Comparison of ENCODE assay signal across 1 cellular context in genomic region chr6:63571382-63571882, GRCh38.
TF ChIP-seq lines count a peak whose summit lies in the region.

No MANE protein-coding gene starts in this region.

TF ChIP-seq in HepG2, 621 proteins besides CTCF, POLR2A, EP300 and RAD21 (continued from another document and continues in another):
- TF ChIP-seq SSRP1 (CRISPR knock-in tag; IDR thresholded peaks at IDR 0.05) (peak; percentile 15; the same call in 1 of the 2 replicates), ZNF3 (CRISPR knock-in tag; IDR thresholded peaks at IDR 0.05) (0 out of 2 replicates have a peak, but pooled peaks have one; percentile 1), SIN3A (IDR thresholded peaks at IDR 0.05; ENCODE audit: borderline replicate concordance, low read depth, low read length) (no peak), SAFB2 (CRISPR knock-in tag; IDR thresholded peaks at IDR 0.05; ENCODE audit: borderline replicate concordance, low read depth) (no peak), TARDBP (CRISPR knock-in tag; IDR thresholded peaks at IDR 0.05) (no peak), GLI4 (CRISPR knock-in tag; IDR thresholded peaks at IDR 0.05; ENCODE audit: borderline replicate concordance) (no peak; the same call in 1 of the 2 replicates), ZNF235 (CRISPR knock-in tag; IDR thresholded peaks at IDR 0.05; ENCODE audit: borderline replicate concordance) (no peak), MEF2D (CRISPR knock-in tag; IDR thresholded peaks at IDR 0.05) (0 out of 2 replicates have a peak, but pooled peaks have one; percentile 39), POLR2AphosphoS5 (IDR thresholded peaks at IDR 0.05; ENCODE audit: low read depth, low read length) (no peak), ZNF552 (CRISPR knock-in tag; IDR thresholded peaks at IDR 0.05; ENCODE audit: borderline replicate concordance) (no peak), BATF2 (CRISPR knock-in tag; IDR thresholded peaks at IDR 0.05) (no peak), ZNF431 (CRISPR knock-in tag; IDR thresholded peaks at IDR 0.05; ENCODE audit: borderline replicate concordance, low read depth) (no peak), HNRNPL (IDR thresholded peaks at IDR 0.05; ENCODE audit: low read depth, low read length) (no peak), NR2F2 (IDR thresholded peaks at IDR 0.05; ENCODE audit: borderline replicate concordance, low read depth) (peak; percentile 23; the same call in 1 of the 2 replicates), GABPB1 (CRISPR knock-in tag; IDR thresholded peaks at IDR 0.05) (no peak), TSC22D2 (CRISPR knock-in tag; IDR thresholded peaks at IDR 0.05; ENCODE audit: borderline replicate concordance) (no peak), HOXA9 (CRISPR knock-in tag; IDR thresholded peaks at IDR 0.05; ENCODE audit: borderline replicate concordance) (no peak), ZNF567 (CRISPR knock-in tag; IDR thresholded peaks at IDR 0.05; ENCODE audit: borderline replicate concordance) (no peak), ZNF644 (CRISPR knock-in tag; IDR thresholded peaks at IDR 0.05; ENCODE audit: low read depth) (no peak), ZNF382 (CRISPR knock-in tag; IDR thresholded peaks at IDR 0.05; ENCODE audit: borderline replicate concordance) (no peak), ZNF75D (CRISPR knock-in tag; IDR thresholded peaks at IDR 0.05; ENCODE audit: borderline replicate concordance) (no peak), DNMT1 (CRISPR knock-in tag; IDR thresholded peaks at IDR 0.05) (no peak), ZNF597 (CRISPR knock-in tag; IDR thresholded peaks at IDR 0.05) (no peak), DMTF1 (CRISPR knock-in tag; IDR thresholded peaks at IDR 0.05) (no peak), ZNF709 (CRISPR knock-in tag; IDR thresholded peaks at IDR 0.05) (no peak), ZNF224 (CRISPR knock-in tag; IDR thresholded peaks at IDR 0.05) (no peak), FOXJ3 (CRISPR knock-in tag; IDR thresholded peaks at IDR 0.05; ENCODE audit: borderline replicate concordance) (peak; percentile 41; the same call in 1 of the 2 replicates), THAP11 (CRISPR knock-in tag; IDR thresholded peaks at IDR 0.05) (no peak; the same call in 1 of the 2 replicates), HNRNPLL (IDR thresholded peaks at IDR 0.05; ENCODE audit: low read depth, low read length, poor library complexity, severe bottlenecking) (no peak), ADNP (CRISPR knock-in tag; IDR thresholded peaks at IDR 0.05) (no peak), ZSCAN5A (CRISPR knock-in tag; IDR thresholded peaks at IDR 0.05; ENCODE audit: borderline replicate concordance) (no peak), ZNF790 (CRISPR knock-in tag; IDR thresholded peaks at IDR 0.05; ENCODE audit: borderline replicate concordance) (no peak), ZKSCAN5 (CRISPR knock-in tag; IDR thresholded peaks at IDR 0.05) (no peak), RXRB (CRISPR knock-in tag; IDR thresholded peaks at IDR 0.05; ENCODE audit: borderline replicate concordance) (no peak), ZSCAN9 (CRISPR knock-in tag; IDR thresholded peaks at IDR 0.05; ENCODE audit: borderline replicate concordance) (no peak), SALL1 (CRISPR knock-in tag; IDR thresholded peaks at IDR 0.05) (no peak), ZNF878 (CRISPR knock-in tag; IDR thresholded peaks at IDR 0.05) (no peak), KAT7 (CRISPR knock-in tag; IDR thresholded peaks at IDR 0.05; ENCODE audit: borderline replicate concordance) (peak; percentile 71; the same call in 1 of the 2 replicates), ARID2 (CRISPR knock-in tag; IDR thresholded peaks at IDR 0.05; ENCODE audit: borderline replicate concordance) (no peak), ZFAT (CRISPR knock-in tag; conservative IDR thresholded peaks at IDR 0.05) (0 out of 2 replicates have a peak, but pooled peaks have one; percentile 26), SPEN (CRISPR knock-in tag; IDR thresholded peaks at IDR 0.05; ENCODE audit: low read depth) (no peak), ZBTB42 (CRISPR knock-in tag; IDR thresholded peaks at IDR 0.05) (no peak), ZFP41 (CRISPR knock-in tag; IDR thresholded peaks at IDR 0.05; ENCODE audit: borderline replicate concordance) (no peak), ZNF20 (CRISPR knock-in tag; IDR thresholded peaks at IDR 0.05) (no peak), ZMYM2 (CRISPR knock-in tag; IDR thresholded peaks at IDR 0.05) (no peak), ZNF564 (CRISPR knock-in tag; IDR thresholded peaks at IDR 0.05) (no peak), GATAD2A (CRISPR knock-in tag; IDR thresholded peaks at IDR 0.05) (no peak), ZNF629 (CRISPR knock-in tag; conservative IDR thresholded peaks at IDR 0.05) (no peak), ZNF331 (CRISPR knock-in tag; IDR thresholded peaks at IDR 0.05) (no peak), ONECUT2 (CRISPR knock-in tag; IDR thresholded peaks at IDR 0.05) (no peak), JARID2 (CRISPR knock-in tag; IDR thresholded peaks at IDR 0.05; ENCODE audit: insufficient replicate concordance) (no peak)
- TF ChIP-seq, protein P1, sequence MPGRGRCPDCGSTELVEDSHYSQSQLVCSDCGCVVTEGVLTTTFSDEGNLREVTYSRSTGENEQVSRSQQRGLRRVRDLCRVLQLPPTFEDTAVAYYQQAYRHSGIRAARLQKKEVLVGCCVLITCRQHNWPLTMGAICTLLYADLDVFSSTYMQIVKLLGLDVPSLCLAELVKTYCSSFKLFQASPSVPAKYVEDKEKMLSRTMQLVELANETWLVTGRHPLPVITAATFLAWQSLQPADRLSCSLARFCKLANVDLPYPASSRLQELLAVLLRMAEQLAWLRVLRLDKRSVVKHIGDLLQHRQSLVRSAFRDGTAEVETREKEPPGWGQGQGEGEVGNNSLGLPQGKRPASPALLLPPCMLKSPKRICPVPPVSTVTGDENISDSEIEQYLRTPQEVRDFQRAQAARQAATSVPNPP (CRISPR knock-in tag; IDR thresholded peaks at IDR 0.05): no peak
- TF ChIP-seq, protein P2, sequence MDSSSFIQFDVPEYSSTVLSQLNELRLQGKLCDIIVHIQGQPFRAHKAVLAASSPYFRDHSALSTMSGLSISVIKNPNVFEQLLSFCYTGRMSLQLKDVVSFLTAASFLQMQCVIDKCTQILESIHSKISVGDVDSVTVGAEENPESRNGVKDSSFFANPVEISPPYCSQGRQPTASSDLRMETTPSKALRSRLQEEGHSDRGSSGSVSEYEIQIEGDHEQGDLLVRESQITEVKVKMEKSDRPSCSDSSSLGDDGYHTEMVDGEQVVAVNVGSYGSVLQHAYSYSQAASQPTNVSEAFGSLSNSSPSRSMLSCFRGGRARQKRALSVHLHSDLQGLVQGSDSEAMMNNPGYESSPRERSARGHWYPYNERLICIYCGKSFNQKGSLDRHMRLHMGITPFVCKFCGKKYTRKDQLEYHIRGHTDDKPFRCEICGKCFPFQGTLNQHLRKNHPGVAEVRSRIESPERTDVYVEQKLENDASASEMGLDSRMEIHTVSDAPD (CRISPR knock-in tag; IDR thresholded peaks at IDR 0.05): no peak
- TF ChIP-seq, protein P3, sequence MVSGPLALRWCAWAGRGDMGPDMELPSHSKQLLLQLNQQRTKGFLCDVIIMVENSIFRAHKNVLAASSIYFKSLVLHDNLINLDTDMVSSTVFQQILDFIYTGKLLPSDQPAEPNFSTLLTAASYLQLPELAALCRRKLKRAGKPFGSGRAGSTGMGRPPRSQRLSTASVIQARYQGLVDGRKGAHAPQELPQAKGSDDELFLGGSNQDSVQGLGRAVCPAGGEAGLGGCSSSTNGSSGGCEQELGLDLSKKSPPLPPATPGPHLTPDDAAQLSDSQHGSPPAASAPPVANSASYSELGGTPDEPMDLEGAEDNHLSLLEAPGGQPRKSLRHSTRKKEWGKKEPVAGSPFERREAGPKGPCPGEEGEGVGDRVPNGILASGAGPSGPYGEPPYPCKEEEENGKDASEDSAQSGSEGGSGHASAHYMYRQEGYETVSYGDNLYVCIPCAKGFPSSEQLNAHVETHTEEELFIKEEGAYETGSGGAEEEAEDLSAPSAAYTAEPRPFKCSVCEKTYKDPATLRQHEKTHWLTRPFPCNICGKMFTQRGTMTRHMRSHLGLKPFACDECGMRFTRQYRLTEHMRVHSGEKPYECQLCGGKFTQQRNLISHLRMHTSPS (CRISPR knock-in tag; IDR thresholded peaks at IDR 0.05; ENCODE audit: low read depth): no peak
- TF ChIP-seq, protein P4, sequence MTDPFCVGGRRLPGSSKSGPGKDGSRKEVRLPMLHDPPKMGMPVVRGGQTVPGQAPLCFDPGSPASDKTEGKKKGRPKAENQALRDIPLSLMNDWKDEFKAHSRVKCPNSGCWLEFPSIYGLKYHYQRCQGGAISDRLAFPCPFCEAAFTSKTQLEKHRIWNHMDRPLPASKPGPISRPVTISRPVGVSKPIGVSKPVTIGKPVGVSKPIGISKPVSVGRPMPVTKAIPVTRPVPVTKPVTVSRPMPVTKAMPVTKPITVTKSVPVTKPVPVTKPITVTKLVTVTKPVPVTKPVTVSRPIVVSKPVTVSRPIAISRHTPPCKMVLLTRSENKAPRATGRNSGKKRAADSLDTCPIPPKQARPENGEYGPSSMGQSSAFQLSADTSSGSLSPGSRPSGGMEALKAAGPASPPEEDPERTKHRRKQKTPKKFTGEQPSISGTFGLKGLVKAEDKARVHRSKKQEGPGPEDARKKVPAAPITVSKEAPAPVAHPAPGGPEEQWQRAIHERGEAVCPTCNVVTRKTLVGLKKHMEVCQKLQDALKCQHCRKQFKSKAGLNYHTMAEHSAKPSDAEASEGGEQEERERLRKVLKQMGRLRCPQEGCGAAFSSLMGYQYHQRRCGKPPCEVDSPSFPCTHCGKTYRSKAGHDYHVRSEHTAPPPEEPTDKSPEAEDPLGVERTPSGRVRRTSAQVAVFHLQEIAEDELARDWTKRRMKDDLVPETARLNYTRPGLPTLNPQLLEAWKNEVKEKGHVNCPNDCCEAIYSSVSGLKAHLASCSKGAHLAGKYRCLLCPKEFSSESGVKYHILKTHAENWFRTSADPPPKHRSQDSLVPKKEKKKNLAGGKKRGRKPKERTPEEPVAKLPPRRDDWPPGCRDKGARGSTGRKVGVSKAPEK (CRISPR knock-in tag; IDR thresholded peaks at IDR 0.05; ENCODE audit: borderline replicate concordance): no peak
- TF ChIP-seq, protein P5, sequence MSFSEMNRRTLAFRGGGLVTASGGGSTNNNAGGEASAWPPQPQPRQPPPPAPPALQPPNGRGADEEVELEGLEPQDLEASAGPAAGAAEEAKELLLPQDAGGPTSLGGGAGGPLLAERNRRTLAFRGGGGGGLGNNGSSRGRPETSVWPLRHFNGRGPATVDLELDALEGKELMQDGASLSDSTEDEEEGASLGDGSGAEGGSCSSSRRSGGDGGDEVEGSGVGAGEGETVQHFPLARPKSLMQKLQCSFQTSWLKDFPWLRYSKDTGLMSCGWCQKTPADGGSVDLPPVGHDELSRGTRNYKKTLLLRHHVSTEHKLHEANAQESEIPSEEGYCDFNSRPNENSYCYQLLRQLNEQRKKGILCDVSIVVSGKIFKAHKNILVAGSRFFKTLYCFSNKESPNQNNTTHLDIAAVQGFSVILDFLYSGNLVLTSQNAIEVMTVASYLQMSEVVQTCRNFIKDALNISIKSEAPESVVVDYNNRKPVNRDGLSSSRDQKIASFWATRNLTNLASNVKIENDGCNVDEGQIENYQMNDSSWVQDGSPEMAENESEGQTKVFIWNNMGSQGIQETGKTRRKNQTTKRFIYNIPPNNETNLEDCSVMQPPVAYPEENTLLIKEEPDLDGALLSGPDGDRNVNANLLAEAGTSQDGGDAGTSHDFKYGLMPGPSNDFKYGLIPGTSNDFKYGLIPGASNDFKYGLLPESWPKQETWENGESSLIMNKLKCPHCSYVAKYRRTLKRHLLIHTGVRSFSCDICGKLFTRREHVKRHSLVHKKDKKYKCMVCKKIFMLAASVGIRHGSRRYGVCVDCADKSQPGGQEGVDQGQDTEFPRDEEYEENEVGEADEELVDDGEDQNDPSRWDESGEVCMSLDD (CRISPR knock-in tag; IDR thresholded peaks at IDR 0.05; ENCODE audit: borderline replicate concordance): no peak
